In genomic region chr2:10271509-10271908, GRCh38 we compare ENCODE assay signal across 1 cellular context.
TF ChIP-seq lines count a peak whose summit lies in the region.

No MANE protein-coding gene starts in this region.

TF ChIP-seq in HEK293, 187 proteins besides CTCF, POLR2A, EP300 and RAD21 (continued from another document):
- TF ChIP-seq, protein P1, sequence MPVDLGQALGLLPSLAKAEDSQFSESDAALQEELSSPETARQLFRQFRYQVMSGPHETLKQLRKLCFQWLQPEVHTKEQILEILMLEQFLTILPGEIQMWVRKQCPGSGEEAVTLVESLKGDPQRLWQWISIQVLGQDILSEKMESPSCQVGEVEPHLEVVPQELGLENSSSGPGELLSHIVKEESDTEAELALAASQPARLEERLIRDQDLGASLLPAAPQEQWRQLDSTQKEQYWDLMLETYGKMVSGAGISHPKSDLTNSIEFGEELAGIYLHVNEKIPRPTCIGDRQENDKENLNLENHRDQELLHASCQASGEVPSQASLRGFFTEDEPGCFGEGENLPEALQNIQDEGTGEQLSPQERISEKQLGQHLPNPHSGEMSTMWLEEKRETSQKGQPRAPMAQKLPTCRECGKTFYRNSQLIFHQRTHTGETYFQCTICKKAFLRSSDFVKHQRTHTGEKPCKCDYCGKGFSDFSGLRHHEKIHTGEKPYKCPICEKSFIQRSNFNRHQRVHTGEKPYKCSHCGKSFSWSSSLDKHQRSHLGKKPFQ (tag by site-specific recombination; IDR thresholded peaks at IDR 0.05), result 0 out of 2 replicates have a peak, but pooled peaks have one; percentile 18
- no peak for TF ChIP-seq ZNF140 (tag by site-specific recombination; IDR thresholded peaks at IDR 0.05)
- peak; percentile 90 for TF ChIP-seq ZSCAN4 (tag by site-specific recombination; IDR thresholded peaks at IDR 0.05)
- TF ChIP-seq PATZ1 (tag by site-specific recombination; IDR thresholded peaks at IDR 0.05), result no peak
- no peak for TF ChIP-seq ZNF157 (tag by site-specific recombination; IDR thresholded peaks at IDR 0.05)
- TF ChIP-seq, protein P2, sequence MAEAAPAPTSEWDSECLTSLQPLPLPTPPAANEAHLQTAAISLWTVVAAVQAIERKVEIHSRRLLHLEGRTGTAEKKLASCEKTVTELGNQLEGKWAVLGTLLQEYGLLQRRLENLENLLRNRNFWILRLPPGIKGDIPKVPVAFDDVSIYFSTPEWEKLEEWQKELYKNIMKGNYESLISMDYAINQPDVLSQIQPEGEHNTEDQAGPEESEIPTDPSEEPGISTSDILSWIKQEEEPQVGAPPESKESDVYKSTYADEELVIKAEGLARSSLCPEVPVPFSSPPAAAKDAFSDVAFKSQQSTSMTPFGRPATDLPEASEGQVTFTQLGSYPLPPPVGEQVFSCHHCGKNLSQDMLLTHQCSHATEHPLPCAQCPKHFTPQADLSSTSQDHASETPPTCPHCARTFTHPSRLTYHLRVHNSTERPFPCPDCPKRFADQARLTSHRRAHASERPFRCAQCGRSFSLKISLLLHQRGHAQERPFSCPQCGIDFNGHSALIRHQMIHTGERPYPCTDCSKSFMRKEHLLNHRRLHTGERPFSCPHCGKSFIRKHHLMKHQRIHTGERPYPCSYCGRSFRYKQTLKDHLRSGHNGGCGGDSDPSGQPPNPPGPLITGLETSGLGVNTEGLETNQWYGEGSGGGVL (tag by site-specific recombination; IDR thresholded peaks at IDR 0.05), result no peak
- TF ChIP-seq ZNF791 (tag by site-specific recombination; IDR thresholded peaks at IDR 0.05), result no peak
- no peak for TF ChIP-seq YY2 (tag by site-specific recombination; IDR thresholded peaks at IDR 0.05)
- no peak for TF ChIP-seq RBAK (tag by site-specific recombination; IDR thresholded peaks at IDR 0.05)
TF ChIP-seq in HEK293: peak in this region for 2.
